33 cellular contexts compared by ENCODE assay signal in the genomic region with DNA sequence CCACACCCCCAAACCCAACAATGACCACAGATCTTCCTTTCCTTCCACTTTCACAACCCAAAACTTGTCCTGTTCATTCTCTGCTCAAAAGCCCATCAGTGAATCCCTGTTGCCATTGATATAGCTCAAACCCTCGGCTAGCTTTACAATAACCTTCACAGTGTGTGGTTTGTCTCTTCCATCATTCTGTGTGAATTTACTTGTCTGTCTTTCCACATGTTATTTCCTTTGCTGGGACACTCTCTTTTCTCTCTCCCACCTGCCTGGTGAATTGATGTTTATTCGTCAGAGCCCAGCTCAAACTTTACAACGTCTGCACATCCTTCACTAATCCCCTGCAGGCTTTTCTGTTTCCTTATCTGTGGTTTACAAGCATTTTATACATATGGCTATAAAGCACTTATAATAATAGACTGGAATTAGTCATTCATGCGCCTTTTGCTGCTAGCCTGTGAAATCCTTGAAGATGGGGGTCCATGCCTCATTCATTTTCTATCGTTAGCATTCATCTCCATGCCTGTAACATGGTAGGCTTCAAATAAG.
DNase-seq lines count a peak whose midpoint lies in the region; ATAC-seq, FAIRE-seq and TF ChIP-seq lines count a peak whose summit lies in the region.
"Had no signal": no experiment of that assay in that cellular context is flagged by ENCODE, and none has a peak within 500 bp of the region (broad histone marks: within the 10 kb centered on the region; RNA-seq: fewer than 3 reads in every experiment).

No MANE protein-coding gene starts in this region.

- peaks cover 14% of the 10 kb centered on the region; the same call in 1 of the 2 replicates for H3K9me3 ChIP-seq in BLaER1
- H3K9me3 ChIP-seq in small intestine (ENCODE audit: control insufficient read depth, low read depth) = no peaks in the 10 kb centered on the region
- H3K9me3 ChIP-seq: A549, left ventricle myocardium inferior, right lobe of liver, SJSA1, thyroid gland, uterus had no signal

- no peak overlapping the region for H3K9ac ChIP-seq in BLaER1

- DNase-seq in HT1080 (ENCODE audit: low read depth) (peak; percentile 63), amniotic epithelial cell (ENCODE audit: low read depth) (peak; percentile 60), fibroblast of villous mesenchyme (ENCODE audit: low read depth) (peak; percentile 89), cerebellum (ENCODE audit: low spot score) (no peak), small intestine (no peak), SIG-M5 treated with dmso at 0.1 percent for 504 hours (lab: John Stamatoyannopoulos, UW; ENCODE audit: unreplicated experiment) (no peak)
- DNase-seq in activated T-cell treated with anti-CD3 and anti-CD28 coated beads, Interleukin-2, amount 50 U/mL, for 4 hours = no peak
- DNase-seq: activated CD4-positive, alpha-beta T cell treated with anti-CD3 and anti-CD28 coated beads, Interleukin-2, amount 10 ng/mL, durations not matched to agents 24 days and 14 days; activated effector memory CD4-positive, alpha-beta T cell treated with Interleukin-2 at 50 U/mL for 16 hours; activated naive CD8-positive, alpha-beta T cell treated with anti-CD3 and anti-CD28 coated beads, Interleukin-2, amount 10 ng/mL, durations not matched to agents 7 days and 5 days; AML-193; CD4-positive, alpha-beta memory T cell; cerebellar nuclear complex; dorsolateral prefrontal cortex; islet precursor cell; KG1; left ventricle myocardium inferior; MM.1S; NCI-H1417 treated with DMSO at 0.1 percent for 48 hours; NCI-H2029 treated with DMSO at 0.1 percent for 48 hours; NCI-H345; NCI-H774; posterior cingulate gyrus; right lobe of liver; stimulated activated CD4-positive, alpha-beta T cell treated with anti-CD3 and anti-CD28 coated beads, Interleukin-12 subunit alpha, Interleukin-12 subunit beta, amount 100 ng/mL, for 4 hours; stimulated activated CD4-positive, alpha-beta T cell treated with anti-CD3 and anti-CD28 coated beads, Interleukin-2, amount 100 ng/mL, for 48 hours; thyroid gland; uterus had no signal

- no peak for ATAC-seq in activated T-cell treated with anti-CD3 and anti-CD28 coated beads, Interleukin-2, amount 50 U/mL, for 4 hours
- ATAC-seq: A549, right lobe of liver had no signal

- no peaks in the 10 kb centered on the region for H3K9me3 Mint-ChIP-seq in activated T-cell treated with anti-CD3 and anti-CD28 coated beads, Interleukin-2, amount 50 U/mL, for 4 hours
- H3K9me3 Mint-ChIP-seq: activated CD4-positive, alpha-beta T cell treated with anti-CD3 and anti-CD28 coated beads, Interleukin-2, amount 10 ng/mL, durations not matched to agents 24 days and 14 days; activated naive CD8-positive, alpha-beta T cell treated with anti-CD3 and anti-CD28 coated beads, Interleukin-2, amount 10 ng/mL, durations not matched to agents 7 days and 5 days had no signal

- H3K27ac ChIP-seq in BLaER1 (peak overlapping the region; percentile 15; the same call in 1 of the 2 replicates), small intestine (ENCODE audit: low read depth in 1 of 2, low read length in 1 of 2) (no peak overlapping the region)
- H3K27ac ChIP-seq: A549, dorsolateral prefrontal cortex, left ventricle myocardium inferior, right lobe of liver, SJSA1, thyroid gland, uterus had no signal

- WGBS in small intestine, 3 donors = 18 to 55% (median 37%) methylated on average over 5 of the region's 5 CpGs

- H4K20me1 ChIP-seq in BLaER1 = no peaks in the 10 kb centered on the region

- no peaks in the 10 kb centered on the region for H3K36me3 Mint-ChIP-seq in activated T-cell treated with anti-CD3 and anti-CD28 coated beads, Interleukin-2, amount 50 U/mL, for 4 hours (ENCODE audit: insufficient read depth)
- H3K36me3 Mint-ChIP-seq: activated naive CD8-positive, alpha-beta T cell treated with anti-CD3 and anti-CD28 coated beads, Interleukin-2, amount 10 ng/mL, durations not matched to agents 7 days and 5 days; CD4-positive, alpha-beta memory T cell had no signal

- H3K27me3 ChIP-seq in BLaER1 (no peaks in the 10 kb centered on the region), small intestine (ENCODE audit: control insufficient read depth in 2 of 2, insufficient read depth in 2 of 2, low read length in 2 of 2) (no peaks in the 10 kb centered on the region)
- H3K27me3 ChIP-seq: dorsolateral prefrontal cortex, right lobe of liver, SJSA1, thyroid gland, uterus had no signal

- no peak overlapping the region for H3K4me3 Mint-ChIP-seq in activated T-cell treated with anti-CD3 and anti-CD28 coated beads, Interleukin-2, amount 50 U/mL, for 4 hours
- H3K4me3 Mint-ChIP-seq: activated CD4-positive, alpha-beta T cell treated with anti-CD3 and anti-CD28 coated beads, Interleukin-2, amount 10 ng/mL, durations not matched to agents 24 days and 14 days; activated naive CD8-positive, alpha-beta T cell treated with anti-CD3 and anti-CD28 coated beads, Interleukin-2, amount 10 ng/mL, durations not matched to agents 7 days and 5 days; CD4-positive, alpha-beta memory T cell had no signal

- H3K4me1 ChIP-seq in BLaER1 (peaks cover 26% of the 10 kb centered on the region), small intestine (ENCODE audit: control insufficient read depth in 2 of 2, insufficient read depth in 1 of 2, low read depth in 1 of 2, low read length in 1 of 2) (no peaks in the 10 kb centered on the region)
- H3K4me1 ChIP-seq: A549, right lobe of liver, thyroid gland, uterus had no signal

- no peaks in the 10 kb centered on the region for H3K4me1 Mint-ChIP-seq in activated T-cell treated with anti-CD3 and anti-CD28 coated beads, Interleukin-2, amount 50 U/mL, for 4 hours (ENCODE audit: low read depth)
- H3K4me1 Mint-ChIP-seq: activated CD4-positive, alpha-beta T cell treated with anti-CD3 and anti-CD28 coated beads, Interleukin-2, amount 10 ng/mL, durations not matched to agents 24 days and 14 days had no signal

- no peak for FAIRE-seq in small intestine (lab: Jason Lieb, UNC)
- FAIRE-seq: A549, GM12891, H1 had no signal

- TF ChIP-seq CTCF in fibroblast of villous mesenchyme (IDR thresholded peaks at IDR 0.05; ENCODE audit: insufficient read depth, low read depth, low read length) = no peak

- peak overlapping the region; percentile 58 for H3K4me2 ChIP-seq in BLaER1
- H3K4me2 ChIP-seq: A549 had no signal

- H3K36me3 ChIP-seq in BLaER1 = no peaks in the 10 kb centered on the region
- no peaks in the 10 kb centered on the region for H3K36me3 ChIP-seq in small intestine (ENCODE audit: control insufficient read depth in 2 of 2, insufficient read depth in 2 of 2, low read length in 2 of 2)
- H3K36me3 ChIP-seq: left ventricle myocardium inferior, right lobe of liver, SJSA1, thyroid gland, uterus had no signal

- H3K4me3 ChIP-seq in BLaER1 (no peak overlapping the region), fibroblast of villous mesenchyme (ENCODE audit: low read depth, low read length) (no peak overlapping the region), small intestine (ENCODE audit: low read depth in 1 of 2, low read length in 2 of 2) (no peak overlapping the region)
- H3K4me3 ChIP-seq: A549, dorsolateral prefrontal cortex, left ventricle myocardium inferior, right lobe of liver, SJSA1, thyroid gland, uterus had no signal

- peaks cover 7% of the 10 kb centered on the region for H3K27me3 Mint-ChIP-seq in activated T-cell treated with anti-CD3 and anti-CD28 coated beads, Interleukin-2, amount 50 U/mL, for 4 hours (ENCODE audit: low read depth)

Comparison
In these comparisons a context has a peak if more than half of its experiments do, and no peak if none do; other contexts are left out.
1. DNase-seq: peak in HT1080 (single experiment), amniotic epithelial cell (single experiment) and fibroblast of villous mesenchyme (single experiment); none in activated T-cell treated with anti-CD3 and anti-CD28 coated beads, Interleukin-2, amount 50 U/mL, for 4 hours (single experiment), cerebellum (single experiment), small intestine (single experiment) and SIG-M5 treated with dmso at 0.1 percent for 504 hours (single experiment).